ENCODE assay signal across 8 cellular contexts in the genomic region with DNA sequence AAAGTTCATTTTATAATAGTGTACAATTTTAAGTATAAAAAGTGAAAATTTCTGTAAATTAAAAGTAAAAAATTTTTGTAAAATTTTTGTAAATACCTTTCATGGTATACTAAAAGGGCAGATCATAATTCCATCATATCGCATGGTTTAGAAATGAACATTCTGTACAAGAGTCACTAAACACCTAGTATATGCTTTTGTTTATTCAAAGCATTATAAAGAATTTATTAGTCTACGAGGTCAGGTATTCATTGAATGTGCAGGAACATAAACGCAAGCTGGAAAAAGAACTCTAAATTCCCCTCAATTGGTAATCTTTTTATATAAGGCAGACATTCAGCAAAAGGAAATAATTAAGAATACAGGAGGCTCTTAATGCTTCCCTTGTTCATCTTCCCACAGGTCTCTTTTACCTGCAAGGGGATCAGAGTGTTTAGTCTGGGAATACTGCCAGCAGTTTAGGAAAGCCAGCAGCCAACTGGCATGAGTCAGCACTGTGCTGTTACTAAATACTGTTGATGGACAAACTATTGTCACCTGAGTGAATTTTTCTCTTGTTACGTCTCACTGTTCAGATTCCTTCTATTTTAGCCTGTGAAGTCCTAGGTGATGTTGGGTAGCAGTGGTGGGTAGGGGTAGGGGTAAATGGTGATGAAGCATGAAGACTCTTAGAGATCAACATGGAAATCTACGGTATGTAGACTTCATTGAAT.
A peak's percentile ranks its signal among the peaks of the same experiment; 100 is the strongest.
DNase-seq lines count a peak whose midpoint lies in the region; ATAC-seq and TF ChIP-seq lines count a peak whose summit lies in the region.

No MANE protein-coding gene starts in this region.

- POLR2A ChIA-PET in SK-N-SH (lab: Yijun Ruan, JAX): no interaction called here

- TF ChIP-seq CTCF in SK-N-SH (IDR thresholded peaks at IDR 0.05) (no peak), left ventricle myocardium inferior (IDR thresholded peaks at IDR 0.05; ENCODE audit: borderline replicate concordance) (no peak), transverse colon (IDR thresholded peaks at IDR 0.05) (no peak)

- H3K9me3 ChIP-seq in SK-N-SH (no peaks in the 10 kb centered on the region), left ventricle myocardium inferior (replicated peaks) (peaks cover under 1% of the 10 kb centered on the region), transverse colon (no peaks in the 10 kb centered on the region)

- H3K27ac ChIP-seq in SK-N-SH (ENCODE audit: low read depth in 2 of 2, low read length in 1 of 2): peak overlapping the region; percentile 7 to 51; a peak in 2 of 4 replicates
- H3K27ac ChIP-seq in left ventricle myocardium inferior (replicated peaks): peak overlapping the region; percentile 66
- peak overlapping the region in 2 of 4 donors; percentile 4 to 41 for H3K27ac ChIP-seq in transverse colon

- no peak for TF ChIP-seq POLR2A in transverse colon (IDR thresholded peaks at IDR 0.05)

- H3K9me2 ChIP-seq in SK-N-SH: no peaks in the 10 kb centered on the region

- H3K4me3 ChIP-seq in SK-N-SH (ENCODE audit: low read depth in 2 of 2, low read length in 1 of 2): no peak overlapping the region
- no peak overlapping the region for H3K4me3 ChIP-seq in left ventricle myocardium inferior
- no peak overlapping the region for H3K4me3 ChIP-seq in transverse colon

- DNase-seq in NCI-H748 (lab: John Stamatoyannopoulos, UW; ENCODE audit: unreplicated experiment): peak; percentile 0
- no peak for DNase-seq in NCI-H748 treated with DMSO at 0.1 percent for 48 hours (lab: John Stamatoyannopoulos, UW)
- no peak for DNase-seq in SK-N-SH
- no peak for DNase-seq in left ventricle myocardium inferior
- peak; percentile 29 for DNase-seq in transverse colon
- DNase-seq in T-helper 2 cell: no peak

- TF ChIP-seq RAD21 in SK-N-SH (IDR thresholded peaks at IDR 0.05; ENCODE audit: low read length): no peak

- peaks cover 23% of the 10 kb centered on the region; the same call in 1 of the 2 replicates for H3K79me2 ChIP-seq in SK-N-SH (ENCODE audit: insufficient read depth)

- TF ChIP-seq EP300 in SK-N-SH (IDR thresholded peaks at IDR 0.05; ENCODE audit: borderline replicate concordance in 1 of 2, low read depth in 1 of 2, low read length in 1 of 2) (no peak), transverse colon (IDR thresholded peaks at IDR 0.05; ENCODE audit: low read depth) (no peak)

- CTCF ChIA-PET in SK-N-SH (lab: Yijun Ruan, JAX): interaction anchor here (1.3 kb wide), 1 partner anchor 134 kb away, joined by 4 read pairs; no protein-coding TSS in a partner anchor

- no peak overlapping the region for H2AFZ ChIP-seq in SK-N-SH (ENCODE audit: low read depth)

- WGBS in SK-N-SH (ENCODE audit: low lambda C conversion rate): 85% methylated on average over 5 of the region's 5 CpGs
- 57 to 61% methylated on average over 4 to 5 of the region's 5 CpGs for WGBS in transverse colon (ENCODE audit: low coverage in 1 of 2), 2 donors

- H3K4me1 ChIP-seq in SK-N-SH (ENCODE audit: control insufficient read depth in 1 of 2, insufficient read depth in 2 of 2, low read depth in 1 of 2, low read length in 1 of 2) (peaks cover 0 to 4% of the 10 kb centered on the region in 2 experiments; a peak in 2 of 4 replicates), left ventricle myocardium inferior (peaks cover 34% of the 10 kb centered on the region), transverse colon (peaks cover 2 to 16% (median 10%) of the 10 kb centered on the region in 4 donors)

- H3K36me3 ChIP-seq in SK-N-SH (replicated peaks in 1 of 2; ENCODE audit: control insufficient read depth in 1 of 2, insufficient read depth in 2 of 2, low read length in 1 of 2) (peaks cover 60 to 92% of the 10 kb centered on the region in 2 experiments), left ventricle myocardium inferior (peaks cover 75% of the 10 kb centered on the region), transverse colon (peaks cover 0 to 49% (median 15%) of the 10 kb centered on the region in 4 donors)

- no peak overlapping the region for H3K4me2 ChIP-seq in SK-N-SH

- peaks cover 7% of the 10 kb centered on the region for H3F3A ChIP-seq in SK-N-SH (replicated peaks; ENCODE audit: insufficient read depth)

- ATAC-seq in HG02642 (IDR thresholded peaks at IDR 0.05; ENCODE audit: poor library complexity, unreplicated experiment): no peak
- no peak for ATAC-seq in GM21619 (IDR thresholded peaks at IDR 0.05; ENCODE audit: unreplicated experiment)

- no peaks in the 10 kb centered on the region for H4K20me1 ChIP-seq in SK-N-SH (ENCODE audit: insufficient read depth)

- no peak overlapping the region for H3K9ac ChIP-seq in SK-N-SH

- intact Hi-C loops in left ventricle myocardium inferior (cut with micrococcal nuclease) (no loop called here), transverse colon (cut with DNase I; ENCODE audit: low total_unique reads) (no loop called here)

- in situ Hi-C loops in transverse colon (cut with MboI; ENCODE audit: low pct_ligation_motif_present in 1 of 4, low pct_unique_long_range_greater_than_20kb in 1 of 4, low sequenced_read_pairs in 3 of 4): no loop called here

- H3K27me3 ChIP-seq in SK-N-SH (ENCODE audit: insufficient read depth): no peaks in the 10 kb centered on the region
- no peaks in the 10 kb centered on the region for H3K27me3 ChIP-seq in left ventricle myocardium inferior (ENCODE audit: low read depth)
- H3K27me3 ChIP-seq in transverse colon: no peaks in the 10 kb centered on the region

TF ChIP-seq in SK-N-SH, 30 proteins besides CTCF, POLR2A, EP300 and RAD21 (continues in another document):
- TF ChIP-seq, protein P1, sequence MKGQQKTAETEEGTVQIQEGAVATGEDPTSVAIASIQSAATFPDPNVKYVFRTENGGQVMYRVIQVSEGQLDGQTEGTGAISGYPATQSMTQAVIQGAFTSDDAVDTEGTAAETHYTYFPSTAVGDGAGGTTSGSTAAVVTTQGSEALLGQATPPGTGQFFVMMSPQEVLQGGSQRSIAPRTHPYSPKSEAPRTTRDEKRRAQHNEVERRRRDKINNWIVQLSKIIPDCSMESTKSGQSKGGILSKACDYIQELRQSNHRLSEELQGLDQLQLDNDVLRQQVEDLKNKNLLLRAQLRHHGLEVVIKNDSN (IDR thresholded peaks at IDR 0.05; ENCODE audit: borderline replicate concordance, low read depth): no peak
- TF ChIP-seq EZH2phosphoT487 (IDR thresholded peaks at IDR 0.05; ENCODE audit: borderline replicate concordance, low read depth): no peak
- TF ChIP-seq MEF2A (IDR thresholded peaks at IDR 0.05; ENCODE audit: borderline replicate concordance, low read depth): no peak
- TF ChIP-seq, protein P2, sequence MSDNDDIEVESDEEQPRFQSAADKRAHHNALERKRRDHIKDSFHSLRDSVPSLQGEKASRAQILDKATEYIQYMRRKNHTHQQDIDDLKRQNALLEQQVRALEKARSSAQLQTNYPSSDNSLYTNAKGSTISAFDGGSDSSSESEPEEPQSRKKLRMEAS (IDR thresholded peaks at IDR 0.05; ENCODE audit: low read depth): no peak
- no peak for TF ChIP-seq RFX5 (IDR thresholded peaks at IDR 0.05; ENCODE audit: low read length)
- no peak for TF ChIP-seq POLR2AphosphoS5 (IDR thresholded peaks at IDR 0.05; ENCODE audit: low read depth, low read length)
- peak; percentile 57 for TF ChIP-seq FOSL2 (IDR thresholded peaks at IDR 0.05; ENCODE audit: borderline replicate concordance, low read depth)
- no peak for TF ChIP-seq CHD2 (IDR thresholded peaks at IDR 0.05; ENCODE audit: low read length, partially characterized antibody)
- peak; percentile 43; the same call in 1 of the 2 replicates for TF ChIP-seq JUND (IDR thresholded peaks at IDR 0.05)
- no peak for TF ChIP-seq SIN3A (IDR thresholded peaks at IDR 0.05; ENCODE audit: borderline replicate concordance, low read depth, low read length)
- TF ChIP-seq FOXM1 (IDR thresholded peaks at IDR 0.05; ENCODE audit: low read depth): no peak
- TF ChIP-seq, protein P3, sequence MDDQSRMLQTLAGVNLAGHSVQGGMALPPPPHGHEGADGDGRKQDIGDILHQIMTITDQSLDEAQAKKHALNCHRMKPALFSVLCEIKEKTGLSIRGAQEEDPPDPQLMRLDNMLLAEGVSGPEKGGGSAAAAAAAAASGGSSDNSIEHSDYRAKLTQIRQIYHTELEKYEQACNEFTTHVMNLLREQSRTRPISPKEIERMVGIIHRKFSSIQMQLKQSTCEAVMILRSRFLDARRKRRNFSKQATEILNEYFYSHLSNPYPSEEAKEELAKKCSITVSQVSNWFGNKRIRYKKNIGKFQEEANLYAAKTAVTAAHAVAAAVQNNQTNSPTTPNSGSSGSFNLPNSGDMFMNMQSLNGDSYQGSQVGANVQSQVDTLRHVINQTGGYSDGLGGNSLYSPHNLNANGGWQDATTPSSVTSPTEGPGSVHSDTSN (IDR thresholded peaks at IDR 0.05): no peak
- TF ChIP-seq, protein P4, sequence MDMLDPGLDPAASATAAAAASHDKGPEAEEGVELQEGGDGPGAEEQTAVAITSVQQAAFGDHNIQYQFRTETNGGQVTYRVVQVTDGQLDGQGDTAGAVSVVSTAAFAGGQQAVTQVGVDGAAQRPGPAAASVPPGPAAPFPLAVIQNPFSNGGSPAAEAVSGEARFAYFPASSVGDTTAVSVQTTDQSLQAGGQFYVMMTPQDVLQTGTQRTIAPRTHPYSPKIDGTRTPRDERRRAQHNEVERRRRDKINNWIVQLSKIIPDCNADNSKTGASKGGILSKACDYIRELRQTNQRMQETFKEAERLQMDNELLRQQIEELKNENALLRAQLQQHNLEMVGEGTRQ (IDR thresholded peaks at IDR 0.05; ENCODE audit: borderline replicate concordance, low read depth, low read length): no peak

Comparison
In these comparisons a context has a peak if more than half of its experiments do, and no peak if none do; other contexts are left out.
1. DNase-seq: peak in NCI-H748 (single experiment) and transverse colon (single experiment); none in NCI-H748 treated with DMSO at 0.1 percent for 48 hours (single experiment), SK-N-SH (single experiment), left ventricle myocardium inferior (single experiment) and T-helper 2 cell (0 of 5).